Comparison of ENCODE assay signal across 1 cellular context in the genomic region with DNA sequence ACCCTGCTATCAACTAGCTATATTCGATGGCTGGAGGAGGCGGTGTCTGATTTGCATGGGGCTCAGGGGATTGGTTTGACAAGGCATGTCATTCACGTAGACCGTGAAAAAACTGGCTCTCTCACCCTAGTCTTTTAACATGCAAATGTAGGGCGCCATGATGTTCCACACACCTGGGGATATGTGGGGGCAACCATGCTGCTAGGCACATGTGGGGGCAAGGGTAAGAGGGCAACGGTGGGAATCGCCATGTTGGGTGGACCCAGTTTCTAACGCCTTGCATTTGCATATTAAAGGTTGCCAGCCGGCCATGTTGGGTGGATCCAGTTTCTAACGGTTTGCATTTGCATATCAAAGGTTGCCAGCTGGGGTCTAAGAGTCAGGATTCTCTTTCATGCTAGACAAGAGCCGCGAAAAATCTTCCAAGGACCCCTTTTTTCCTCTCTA.
TF ChIP-seq lines count a peak whose summit lies in the region.

No MANE protein-coding gene starts in this region.

TF ChIP-seq in K562, 482 proteins besides CTCF, POLR2A, EP300 and RAD21 (continued from another document and continues in another):
- TF ChIP-seq, protein P1, sequence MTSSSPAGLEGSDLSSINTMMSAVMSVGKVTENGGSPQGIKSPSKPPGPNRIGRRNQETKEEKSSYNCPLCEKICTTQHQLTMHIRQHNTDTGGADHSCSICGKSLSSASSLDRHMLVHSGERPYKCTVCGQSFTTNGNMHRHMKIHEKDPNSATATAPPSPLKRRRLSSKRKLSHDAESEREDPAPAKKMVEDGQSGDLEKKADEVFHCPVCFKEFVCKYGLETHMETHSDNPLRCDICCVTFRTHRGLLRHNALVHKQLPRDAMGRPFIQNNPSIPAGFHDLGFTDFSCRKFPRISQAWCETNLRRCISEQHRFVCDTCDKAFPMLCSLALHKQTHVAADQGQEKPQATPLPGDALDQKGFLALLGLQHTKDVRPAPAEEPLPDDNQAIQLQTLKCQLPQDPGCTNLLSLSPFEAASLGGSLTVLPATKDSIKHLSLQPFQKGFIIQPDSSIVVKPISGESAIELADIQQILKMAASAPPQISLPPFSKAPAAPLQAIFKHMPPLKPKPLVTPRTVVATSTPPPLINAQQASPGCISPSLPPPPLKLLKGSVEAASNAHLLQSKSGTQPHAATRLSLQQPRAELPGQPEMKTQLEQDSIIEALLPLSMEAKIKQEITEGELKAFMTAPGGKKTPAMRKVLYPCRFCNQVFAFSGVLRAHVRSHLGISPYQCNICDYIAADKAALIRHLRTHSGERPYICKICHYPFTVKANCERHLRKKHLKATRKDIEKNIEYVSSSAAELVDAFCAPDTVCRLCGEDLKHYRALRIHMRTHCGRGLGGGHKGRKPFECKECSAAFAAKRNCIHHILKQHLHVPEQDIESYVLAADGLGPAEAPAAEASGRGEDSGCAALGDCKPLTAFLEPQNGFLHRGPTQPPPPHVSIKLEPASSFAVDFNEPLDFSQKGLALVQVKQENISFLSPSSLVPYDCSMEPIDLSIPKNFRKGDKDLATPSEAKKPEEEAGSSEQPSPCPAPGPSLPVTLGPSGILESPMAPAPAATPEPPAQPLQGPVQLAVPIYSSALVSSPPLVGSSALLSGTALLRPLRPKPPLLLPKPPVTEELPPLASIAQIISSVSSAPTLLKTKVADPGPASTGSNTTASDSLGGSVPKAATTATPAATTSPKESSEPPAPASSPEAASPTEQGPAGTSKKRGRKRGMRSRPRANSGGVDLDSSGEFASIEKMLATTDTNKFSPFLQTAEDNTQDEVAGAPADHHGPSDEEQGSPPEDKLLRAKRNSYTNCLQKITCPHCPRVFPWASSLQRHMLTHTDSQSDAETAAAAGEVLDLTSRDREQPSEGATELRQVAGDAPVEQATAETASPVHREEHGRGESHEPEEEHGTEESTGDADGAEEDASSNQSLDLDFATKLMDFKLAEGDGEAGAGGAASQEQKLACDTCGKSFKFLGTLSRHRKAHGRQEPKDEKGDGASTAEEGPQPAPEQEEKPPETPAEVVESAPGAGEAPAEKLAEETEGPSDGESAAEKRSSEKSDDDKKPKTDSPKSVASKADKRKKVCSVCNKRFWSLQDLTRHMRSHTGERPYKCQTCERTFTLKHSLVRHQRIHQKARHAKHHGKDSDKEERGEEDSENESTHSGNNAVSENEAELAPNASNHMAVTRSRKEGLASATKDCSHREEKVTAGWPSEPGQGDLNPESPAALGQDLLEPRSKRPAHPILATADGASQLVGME (CRISPR knock-in tag; IDR thresholded peaks at IDR 0.05): 0 out of 2 replicates have a peak, but pooled peaks have one; percentile 29
- TF ChIP-seq CREB1 (IDR thresholded peaks at IDR 0.05) (no peak), CREB1 (CRISPR knock-in tag; IDR thresholded peaks at IDR 0.05) (no peak), HDGF (IDR thresholded peaks at IDR 0.05) (no peak), CTBP1 (IDR thresholded peaks at IDR 0.05; ENCODE audit: borderline replicate concordance) (0 out of 2 replicates have a peak, but pooled peaks have one; percentile 21), SRF (CRISPR knock-in tag; IDR thresholded peaks at IDR 0.05) (no peak), CREM (IDR thresholded peaks at IDR 0.05; ENCODE audit: low read depth) (peak; percentile 61), BACH1 (tag; IDR thresholded peaks at IDR 0.05) (no peak; the same call in 1 of the 2 replicates), SRSF3 (IDR thresholded peaks at IDR 0.05; ENCODE audit: insufficient read depth, low read length) (no peak), ZNF764 (CRISPR knock-in tag; IDR thresholded peaks at IDR 0.05; ENCODE audit: low read depth) (no peak), GATAD2A (IDR thresholded peaks at IDR 0.05) (no peak), CREB3L1 (IDR thresholded peaks at IDR 0.05; ENCODE audit: borderline replicate concordance, low read depth) (no peak), BRCA1 (IDR thresholded peaks at IDR 0.05) (no peak), BRCA1 (CRISPR knock-in tag; IDR thresholded peaks at IDR 0.05) (no peak), ZNF23 (CRISPR knock-in tag; IDR thresholded peaks at IDR 0.05) (no peak), PKNOX1 (IDR thresholded peaks at IDR 0.05) (peak; percentile 97), PCBP1 (IDR thresholded peaks at IDR 0.05; ENCODE audit: low read depth, low read length, poor library complexity, severe bottlenecking) (no peak), ZNF609 (CRISPR knock-in tag; IDR thresholded peaks at IDR 0.05; ENCODE audit: borderline replicate concordance) (no peak), ZNF57 (CRISPR knock-in tag; IDR thresholded peaks at IDR 0.05) (no peak), DEAF1 (CRISPR knock-in tag; IDR thresholded peaks at IDR 0.05) (no peak), ZNF224 (CRISPR knock-in tag; IDR thresholded peaks at IDR 0.05) (no peak), MAX (CRISPR knock-in tag; IDR thresholded peaks at IDR 0.05) (no peak), NFRKB (IDR thresholded peaks at IDR 0.05; ENCODE audit: low read depth) (0 out of 2 replicates have a peak, but pooled peaks have one; percentile 51), ELF2 (CRISPR knock-in tag; IDR thresholded peaks at IDR 0.05) (no peak), BDP1 (IDR thresholded peaks at IDR 0.05; ENCODE audit: insufficient read depth, insufficient read length) (no peak), ZNF507 (tag; conservative IDR thresholded peaks at IDR 0.05) (no peak), BMI1 (IDR thresholded peaks at IDR 0.05; ENCODE audit: low read length) (no peak), ZNF589 (CRISPR knock-in tag; IDR thresholded peaks at IDR 0.05; ENCODE audit: low read depth) (peak; percentile 32; the same call in 1 of the 2 replicates), POLR2B (IDR thresholded peaks at IDR 0.05; ENCODE audit: low read depth, partially characterized antibody) (no peak), ZNF75A (CRISPR knock-in tag; IDR thresholded peaks at IDR 0.05) (no peak), L3MBTL2 (IDR thresholded peaks at IDR 0.05) (peak; percentile 53; the same call in 1 of the 2 replicates), KLF1 (tag; IDR thresholded peaks at IDR 0.05) (peak; percentile 74; the same call in 1 of the 2 replicates), STAG1 (CRISPR knock-in tag; IDR thresholded peaks at IDR 0.05; ENCODE audit: borderline replicate concordance) (no peak), NBN (IDR thresholded peaks at IDR 0.05; ENCODE audit: low read depth) (no peak), TAF15 (IDR thresholded peaks at IDR 0.05; ENCODE audit: low read depth, low read length) (no peak), U2AF2 (optimal IDR thresholded peaks at IDR 0.05; ENCODE audit: low read depth, low read length) (no peak), RCOR1 (IDR thresholded peaks at IDR 0.05; ENCODE audit: borderline replicate concordance in 1 of 2, low read depth in 2 of 2, low read length in 2 of 2) (no peak), CREB3 (tag; conservative IDR thresholded peaks at IDR 0.05; ENCODE audit: low read depth) (no peak; the same call in 1 of the 2 replicates), ZNF518B (CRISPR knock-in tag; IDR thresholded peaks at IDR 0.05) (no peak)
- TF ChIP-seq, protein P2, sequence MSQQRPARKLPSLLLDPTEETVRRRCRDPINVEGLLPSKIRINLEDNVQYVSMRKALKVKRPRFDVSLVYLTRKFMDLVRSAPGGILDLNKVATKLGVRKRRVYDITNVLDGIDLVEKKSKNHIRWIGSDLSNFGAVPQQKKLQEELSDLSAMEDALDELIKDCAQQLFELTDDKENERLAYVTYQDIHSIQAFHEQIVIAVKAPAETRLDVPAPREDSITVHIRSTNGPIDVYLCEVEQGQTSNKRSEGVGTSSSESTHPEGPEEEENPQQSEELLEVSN (IDR thresholded peaks at IDR 0.05; ENCODE audit: borderline replicate concordance in 1 of 2, extremely low read depth in 1 of 2, insufficient read depth in 1 of 2, insufficient read length in 1 of 2, low read depth in 1 of 2, low read length in 1 of 2, poor library complexity in 1 of 2, severe bottlenecking in 1 of 2): peak; percentile 27 to 41
